Comparison of ENCODE assay signal across 8 cellular contexts in the genomic region with DNA sequence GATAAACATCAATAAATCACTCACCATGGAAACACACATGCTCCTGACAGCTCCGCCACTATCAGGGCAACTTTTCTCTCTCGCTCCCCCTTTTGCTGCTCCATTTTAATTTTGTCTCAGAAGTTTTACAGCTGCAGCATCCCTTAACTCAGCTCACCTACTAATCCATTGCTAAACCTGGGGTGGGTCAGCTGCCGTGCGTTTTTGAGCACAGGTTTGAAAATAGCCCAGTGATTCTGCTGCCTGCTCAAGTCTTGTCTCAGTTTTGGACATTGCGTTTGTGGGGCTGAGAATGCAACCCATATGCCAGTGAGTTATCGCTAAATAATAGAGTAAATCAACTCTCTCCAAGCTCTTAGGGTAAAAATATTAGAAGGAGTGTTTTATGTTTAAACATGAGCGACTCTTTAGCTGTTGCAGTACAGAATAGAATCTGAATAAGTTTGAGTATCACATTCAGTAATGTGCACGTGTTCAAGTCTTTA.
DNase-seq lines count a peak whose midpoint lies in the region; ATAC-seq and TF ChIP-seq lines count a peak whose summit lies in the region.

No MANE protein-coding gene starts in this region.

- peaks cover 42% of the 10 kb centered on the region for H3K79me2 ChIP-seq in ACC112 (ENCODE audit: control insufficient read depth, insufficient read depth, low read length, unreplicated experiment)

- H3K4me1 ChIP-seq in ACC112 (ENCODE audit: control insufficient read depth, insufficient read depth, low read length, unreplicated experiment) (peaks cover 41% of the 10 kb centered on the region), mucosa of stomach (ENCODE audit: control insufficient read depth, insufficient read depth, low read length) (peaks cover 32% of the 10 kb centered on the region)

- peak overlapping the region; percentile 9 for H2AFZ ChIP-seq in ACC112 (ENCODE audit: low read length, unreplicated experiment)

- ATAC-seq in HG03095 (IDR thresholded peaks at IDR 0.05; ENCODE audit: unreplicated experiment), result no peak
- ATAC-seq in HG03139 (IDR thresholded peaks at IDR 0.05; ENCODE audit: unreplicated experiment), result no peak

- peak overlapping the region; percentile 13 for H3K9ac ChIP-seq in mucosa of stomach (ENCODE audit: low read length)

- no peaks in the 10 kb centered on the region for H3K27me3 ChIP-seq in ACC112 (ENCODE audit: insufficient read depth, low read length)
- H3K27me3 ChIP-seq in HL-60 (ENCODE audit: insufficient read depth, poor library complexity, severe bottlenecking), result no peaks in the 10 kb centered on the region
- no peaks in the 10 kb centered on the region for H3K27me3 ChIP-seq in brain microvascular endothelial cell (replicated peaks)
- no peaks in the 10 kb centered on the region for H3K27me3 ChIP-seq in mucosa of stomach (ENCODE audit: control insufficient read depth, insufficient read depth, low read length)

- H3K36me3 ChIP-seq in ACC112 (ENCODE audit: insufficient read depth, low read length), result no peaks in the 10 kb centered on the region
- no peaks in the 10 kb centered on the region for H3K36me3 ChIP-seq in brain microvascular endothelial cell (replicated peaks)
- H3K36me3 ChIP-seq in mucosa of stomach (ENCODE audit: control insufficient read depth, insufficient read depth, low read length), result no peaks in the 10 kb centered on the region

- peak overlapping the region; percentile 82 for H3K4me3 ChIP-seq in ACC112 (ENCODE audit: low read depth, low read length)
- H3K4me3 ChIP-seq in HL-60 (replicated peaks; ENCODE audit: insufficient read depth, low read length), result peak overlapping the region; percentile 85
- H3K4me3 ChIP-seq in brain microvascular endothelial cell (ENCODE audit: low read depth, low read length), result peak overlapping the region; percentile 67
- no peak overlapping the region for H3K4me3 ChIP-seq in mucosa of stomach (ENCODE audit: low read length)

- TF ChIP-seq CTCF in HL-60 (IDR thresholded peaks at IDR 0.05; ENCODE audit: insufficient read depth, low read length), result no peak
- TF ChIP-seq CTCF in brain microvascular endothelial cell (IDR thresholded peaks at IDR 0.05; ENCODE audit: low read depth, low read length, missing control alignments), result no peak
- TF ChIP-seq CTCF in GM13977 (IDR thresholded peaks at IDR 0.05; ENCODE audit: extremely low read depth, insufficient read depth, missing control alignments), result no peak

- H3K27ac ChIP-seq in ACC112 (ENCODE audit: low read depth, low read length) (no peak overlapping the region), HL-60 (replicated peaks) (no peak overlapping the region), brain microvascular endothelial cell (no peak overlapping the region)

- no peaks in the 10 kb centered on the region for H3K9me3 ChIP-seq in mucosa of stomach (ENCODE audit: control insufficient read depth, low read length)

- DNase-seq in HL-60 (ENCODE audit: low read depth in 1 of 2, low spot score in 1 of 2) (no peak), brain microvascular endothelial cell (no peak), GM13977 (ENCODE audit: low spot score) (no peak), DMS114 treated with DMSO at 0.1 percent for 48 hours (lab: John Stamatoyannopoulos, UW; ENCODE audit: unreplicated experiment) (no peak)

- in situ Hi-C loops in brain microvascular endothelial cell (cut with HindIII; ENCODE audit: low pct_ligation_motif_present, low sequenced_read_pairs) (no loop called here), GM13977 (cut with MboI; ENCODE audit: low pct_unique_long_range_greater_than_20kb, low sequenced_read_pairs, unreplicated experiment) (no loop called here)
